11 cellular contexts compared by ENCODE assay signal in the genomic region with DNA sequence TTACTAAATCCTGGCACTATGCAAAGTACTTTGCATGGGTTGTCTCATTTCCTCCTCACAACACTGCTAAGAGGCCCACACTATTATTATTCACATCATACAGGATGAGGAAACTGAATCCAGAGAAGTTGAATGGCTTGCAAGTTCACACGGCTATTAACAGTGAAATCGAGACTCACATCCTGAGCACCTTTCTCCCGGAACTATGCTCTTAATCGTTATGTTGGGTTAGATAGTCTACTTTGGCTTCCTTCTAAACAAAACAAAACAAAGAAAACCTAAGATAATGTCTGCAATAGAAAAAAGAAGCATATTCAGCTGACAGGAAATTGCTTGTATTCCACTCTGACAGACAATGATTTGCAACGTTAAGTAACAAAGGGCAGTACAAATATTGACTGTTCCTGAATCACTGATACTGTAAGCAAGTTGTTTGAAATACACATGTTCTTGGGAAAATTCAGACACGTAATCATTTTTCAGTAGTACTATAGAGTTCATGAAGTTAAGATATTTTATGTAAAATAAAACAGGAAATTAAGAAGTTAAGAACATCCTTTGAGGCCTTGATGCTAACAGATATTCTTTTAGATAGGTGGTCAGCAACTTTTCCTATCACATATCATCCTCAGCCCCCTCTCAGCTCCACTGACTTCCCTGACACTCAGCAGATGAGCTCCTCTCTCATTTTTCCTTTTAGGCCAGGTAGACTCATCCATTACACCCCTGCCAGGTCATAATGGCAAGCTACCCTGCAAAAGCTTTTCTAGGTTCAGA. TPM values are rescaled to one million over a fixed set of nuclear protein-coding genes. Genes with fewer than 3 reads are reported as not detected.
DNase-seq lines count a peak whose midpoint lies in the region; ATAC-seq and TF ChIP-seq lines count a peak whose summit lies in the region.
"Had no signal": no experiment of that assay in that cellular context is flagged by ENCODE, and none has a peak within 500 bp of the region (broad histone marks: within the 10 kb centered on the region; RNA-seq: fewer than 3 reads in every experiment).

No MANE protein-coding gene starts in this region.

- TF ChIP-seq CTCF in cardiac fibroblast (IDR thresholded peaks at IDR 0.05; ENCODE audit: low read depth, low read length) (no peak), nephron (IDR thresholded peaks at IDR 0.05; ENCODE audit: unreplicated experiment in 3 of 3) (no peak)

- no peak overlapping the region for H3K4me3 Mint-ChIP-seq in nephron

- peaks cover 11% of the 10 kb centered on the region for H3K4me1 Mint-ChIP-seq in nephron

- H3K9me3 ChIP-seq in Karpas-422 (ENCODE audit: low read length), result no peaks in the 10 kb centered on the region
- H3K9me3 ChIP-seq: thoracic aorta had no signal

- no peaks in the 10 kb centered on the region for H3K36me3 ChIP-seq in Karpas-422 (ENCODE audit: insufficient read depth, low read length)
- H3K36me3 ChIP-seq: thoracic aorta had no signal

- no peaks in the 10 kb centered on the region for H3K27me3 ChIP-seq in Karpas-422 (ENCODE audit: low read length)

- no peaks in the 10 kb centered on the region for H3K9me2 ChIP-seq in Karpas-422 (replicated peaks; ENCODE audit: insufficient read depth, low read length)

- no peaks in the 10 kb centered on the region for H3K36me3 Mint-ChIP-seq in nephron (ENCODE audit: low read depth)

- H3K27ac ChIP-seq in Karpas-422 (ENCODE audit: low read length), result no peak overlapping the region
- H3K27ac ChIP-seq: thoracic aorta had no signal

- H4K20me1 ChIP-seq in Karpas-422 (ENCODE audit: insufficient read depth, low read depth, low read length), result no peaks in the 10 kb centered on the region

- DNase-seq in Daoy (ENCODE audit: low read depth) (peak; percentile 62), NCI-H2196 (lab: John Stamatoyannopoulos, UW; ENCODE audit: unreplicated experiment) (peak; percentile 30), cardiac fibroblast (ENCODE audit: low read depth in 2 of 2) (peak; percentile 77 to 82), cerebellum (ENCODE audit: low spot score) (no peak), epidermal melanocyte (ENCODE audit: insufficient read length, low spot score) (no peak), Karpas-422 (no peak)
- DNase-seq: KG1 had no signal

- H3K9ac ChIP-seq in Karpas-422 (ENCODE audit: low read length), result no peak overlapping the region

- H3K4me1 ChIP-seq in Karpas-422 (ENCODE audit: low read length), result peaks cover 18% of the 10 kb centered on the region

- no peaks in the 10 kb centered on the region for H3K27me3 Mint-ChIP-seq in nephron (ENCODE audit: low read depth)

- no peak overlapping the region for H3K4me3 ChIP-seq in cardiac fibroblast (replicated peaks in 1 of 2; ENCODE audit: low read depth in 2 of 2, low read length in 2 of 2)
- no peak overlapping the region for H3K4me3 ChIP-seq in Karpas-422 (ENCODE audit: low read length)
- H3K4me3 ChIP-seq: skin epidermis, thoracic aorta had no signal

- H3K9me3 Mint-ChIP-seq in nephron, result peaks cover 12% of the 10 kb centered on the region

- H3K27ac Mint-ChIP-seq in nephron, result peak overlapping the region; percentile 37 to 79 (median 73)

- no peaks in the 10 kb centered on the region for H3K79me2 ChIP-seq in Karpas-422 (ENCODE audit: low read length)

- H2AFZ ChIP-seq in Karpas-422 (ENCODE audit: low read length), result no peak overlapping the region; the same call in 1 of the 2 replicates

- no peak overlapping the region for H3K4me2 ChIP-seq in Karpas-422 (ENCODE audit: low read depth, low read length, poor library complexity, severe bottlenecking)

- ATAC-seq in HG03460 (IDR thresholded peaks at IDR 0.05; ENCODE audit: unreplicated experiment), result no peak

RNA-seq across cellular contexts. Expression of a gene that starts 40.7 kb away (rescaled TPM):
- total RNA-seq in Daoy (2014; rRNA removed; shearing (Covaris generic)), result not detected in 2 replicates
- total RNA-seq in cerebellum, result 2.0 TPM
- total RNA-seq in Karpas-422 (2014; rRNA removed; shearing (Covaris generic); ENCODE audit: low replicate concordance), result not detected in 2 replicates

RNA-seq across cellular contexts. Expression of a gene that starts 57.6 kb away (rescaled TPM):
- not detected in 2 replicates for total RNA-seq in Daoy (2014; rRNA removed; shearing (Covaris generic))
- 0.73 TPM for total RNA-seq in cerebellum
- not detected in 2 replicates for total RNA-seq in Karpas-422 (2014; rRNA removed; shearing (Covaris generic); ENCODE audit: low replicate concordance)

Comparison
In these comparisons a context has a peak if more than half of its experiments do, and no peak if none do; other contexts are left out.
1. DNase-seq: peak in Daoy (single experiment), NCI-H2196 (single experiment) and cardiac fibroblast (2 of 2); none in cerebellum (single experiment), epidermal melanocyte (single experiment) and Karpas-422 (single experiment).